In genomic region chr6:30344868-30345671, GRCh38 we compare ENCODE assay signal across 8 cellular contexts. TPM values are rescaled to one million over a fixed set of nuclear protein-coding genes. Genes with fewer than 3 reads are reported as not detected.
DNase-seq lines count a peak whose midpoint lies in the region; ATAC-seq and TF ChIP-seq lines count a peak whose summit lies in the region.

Gene RPP21 (plus strand): TSS chr6:30345156. CDS start chr6:30345172, 16 bp downstream.

- no peak for TF ChIP-seq EP300 in suprapubic skin (IDR thresholded peaks at IDR 0.05)

- TF ChIP-seq CTCF in HFFc6 (IDR thresholded peaks at IDR 0.05) (peak; percentile 20; the same call in 1 of the 2 replicates), NB4 (IDR thresholded peaks at IDR 0.05; ENCODE audit: low read depth, low read length) (no peak), omental fat pad (IDR thresholded peaks at IDR 0.05) (no peak), suprapubic skin (IDR thresholded peaks at IDR 0.05) (no peak)

- no peaks in the 10 kb centered on the region for H3K27me3 Mint-ChIP-seq in HFFc6 (ENCODE audit: insufficient read depth)

- H3K9me3 ChIP-seq in suprapubic skin, result no peaks in the 10 kb centered on the region

- no peaks in the 10 kb centered on the region for H3K9me3 Mint-ChIP-seq in HFFc6

- peak within 1 kb of the TSS; percentile 77 for H3K27ac Mint-ChIP-seq in HFFc6

- peaks cover 34% of the 10 kb centered on the region for H3K36me3 ChIP-seq in suprapubic skin

- peak; percentile 52 for DNase-seq in GM04504 (ENCODE audit: low read depth)
- DNase-seq in HFFc6, result peak; percentile 60
- peak; percentile 87 for DNase-seq in NB4 (ENCODE audit: low read depth)
- peak; percentile 90 for DNase-seq in activated naive CD4-positive, alpha-beta T cell treated with anti-CD3 and anti-CD28 coated beads, Interleukin-2, amount 50 U/mL, for 16 hours
- DNase-seq in globus pallidus (ENCODE audit: low spot score), result peak; percentile 82
- peak; percentile 50 for DNase-seq in omental fat pad (ENCODE audit: low spot score)
- DNase-seq in suprapubic skin (ENCODE audit: low spot score in 2 of 2), result peak; percentile 86 to 91

- peaks cover 12% of the 10 kb centered on the region for H3K4me1 ChIP-seq in suprapubic skin

- peak within 1 kb of the TSS; percentile 78 for H3K4me3 ChIP-seq in NB4 (ENCODE audit: low read depth, low read length)
- H3K4me3 ChIP-seq in suprapubic skin, result peak within 1 kb of the TSS; percentile 63

- peaks cover 20% of the 10 kb centered on the region for H3K36me3 Mint-ChIP-seq in HFFc6 (ENCODE audit: low read depth)

- ATAC-seq in SK-N-SH treated with all-trans-retinoic acid at 6 μM for 48 hours (peak; percentile 99), omental fat pad (ENCODE audit: low FRiP score) (peak; percentile 94)

- H3K27ac ChIP-seq in suprapubic skin, result peak within 1 kb of the TSS; percentile 77

- peak; percentile 77 for TF ChIP-seq POLR2A in NB4 (IDR thresholded peaks at IDR 0.05; ENCODE audit: extremely low read depth, insufficient read length)
- TF ChIP-seq POLR2A in suprapubic skin (IDR thresholded peaks at IDR 0.05), result peak; percentile 46 to 58

- H3K27me3 ChIP-seq in suprapubic skin, result no peaks in the 10 kb centered on the region

- peak within 1 kb of the TSS; percentile 90 for H3K4me3 Mint-ChIP-seq in HFFc6

- WGBS in suprapubic skin, result 4% methylated on average over 33 of the region's 64 CpGs

- peaks cover 22% of the 10 kb centered on the region for H3K4me1 Mint-ChIP-seq in HFFc6 (ENCODE audit: low read depth)

TF ChIP-seq in SK-N-SH treated with all-trans-retinoic acid at 6 μM for 48 hours, 23 proteins besides CTCF, POLR2A, EP300 and RAD21:
- TF ChIP-seq GLIS3 (CRISPR knock-in tag; IDR thresholded peaks at IDR 0.05), result 0 out of 2 replicates have a peak, but pooled peaks have one; percentile 62
- TF ChIP-seq ZFP3 (CRISPR knock-in tag; IDR thresholded peaks at IDR 0.05), result 0 out of 2 replicates have a peak, but pooled peaks have one; percentile 19
- TF ChIP-seq SNAI2 (CRISPR knock-in tag; IDR thresholded peaks at IDR 0.05), result no peak
TF ChIP-seq in SK-N-SH treated with all-trans-retinoic acid at 6 μM for 48 hours: peak in this region for 2.

RNA-seq across cellular contexts. Expression of gene RPP21, which starts in this region (rescaled TPM):
- total RNA-seq in HFFc6 (2021; fragmentation: NEBNext Ultra II Directional; extraction: Animal tissue kit (Norgen Biotek cat#: 25700)), result 10 to 100 TPM; 32.3 to 45.9 (median 40.0) TPM
- total RNA-seq in omental fat pad, result 10 to 100 TPM; 36.6 to 53.8 (median 48.1) TPM
- total RNA-seq in suprapubic skin, result 100 to 1,000 TPM in 1 of 4 donors, 10 to 100 TPM in 3; 71.4 to 106 (median 91.1) TPM

Comparison
In these comparisons a context has a peak if more than half of its experiments do, and no peak if none do; other contexts are left out.
1. Peak in every context shown above with its lines: DNase-seq, ATAC-seq, H3K4me3 ChIP-seq and H3K27ac ChIP-seq.